8 cellular contexts compared by ENCODE assay signal in genomic region chr1:27599605-27600499, GRCh38. TPM values are rescaled to one million over a fixed set of nuclear protein-coding genes. Genes with fewer than 3 reads are reported as not detected.
A peak's percentile ranks its signal among the peaks of the same experiment; 100 is the strongest.
DNase-seq lines count a peak whose midpoint lies in the region; ATAC-seq and TF ChIP-seq lines count a peak whose summit lies in the region.

No MANE protein-coding gene starts in this region.

- peak overlapping the region; percentile 4 for H3K4me3 Mint-ChIP-seq in activated naive CD8-positive, alpha-beta T cell treated with anti-CD3 and anti-CD28 coated beads, Interleukin-2, amount 10 ng/mL, durations not matched to agents 7 days and 5 days
- H3K4me3 Mint-ChIP-seq in activated naive CD8-positive, alpha-beta T cell treated with anti-CD3 and anti-CD28 coated beads for 36 hours = no peak overlapping the region
- peak overlapping the region; percentile 1 for H3K4me3 Mint-ChIP-seq in activated T-helper 17 cell treated with anti-CD3 and anti-CD28 coated beads, Interleukin-2, amount 50 U/mL, for 72 hours

- peak overlapping the region in 1 of 2 experiments; percentile 97 for H3K18ac ChIP-seq in mesenchymal stem cell (ENCODE audit: low read depth in 1 of 2, low read length in 2 of 2)

- H3K4me1 Mint-ChIP-seq in activated naive CD8-positive, alpha-beta T cell treated with anti-CD3 and anti-CD28 coated beads, Interleukin-2, amount 10 ng/mL, durations not matched to agents 7 days and 5 days = peaks cover 32% of the 10 kb centered on the region
- H3K4me1 Mint-ChIP-seq in activated naive CD8-positive, alpha-beta T cell treated with anti-CD3 and anti-CD28 coated beads for 36 hours = peaks cover 32% of the 10 kb centered on the region
- H3K4me1 Mint-ChIP-seq in activated T-helper 17 cell treated with anti-CD3 and anti-CD28 coated beads, Interleukin-2, amount 50 U/mL, for 72 hours = peaks cover 28% of the 10 kb centered on the region

- intact Hi-C loops in transverse colon (cut with DNase I; ENCODE audit: low total_unique reads) = loop anchor here (10.0 kb wide), 1 partner anchor 275 kb away; the partner anchor contains the start of gene TMEM222

- peak overlapping the region; percentile 49 to 68 for H2BK12ac ChIP-seq in mesenchymal stem cell (ENCODE audit: low read length in 2 of 2)

- no peak overlapping the region for H4K91ac ChIP-seq in mesenchymal stem cell (ENCODE audit: low read length)

- no peak overlapping the region for H2AFZ ChIP-seq in mesenchymal stem cell (ENCODE audit: low read depth, low read length)

- no peaks in the 10 kb centered on the region for H3K9me3 Mint-ChIP-seq in activated naive CD8-positive, alpha-beta T cell treated with anti-CD3 and anti-CD28 coated beads, Interleukin-2, amount 10 ng/mL, durations not matched to agents 7 days and 5 days
- no peaks in the 10 kb centered on the region for H3K9me3 Mint-ChIP-seq in activated naive CD8-positive, alpha-beta T cell treated with anti-CD3 and anti-CD28 coated beads for 36 hours
- H3K9me3 Mint-ChIP-seq in activated T-helper 17 cell treated with anti-CD3 and anti-CD28 coated beads, Interleukin-2, amount 50 U/mL, for 72 hours = no peaks in the 10 kb centered on the region

- no peak for TF ChIP-seq EP300 in transverse colon (IDR thresholded peaks at IDR 0.05; ENCODE audit: low read depth)

- no peak for DNase-seq in activated naive CD8-positive, alpha-beta T cell treated with anti-CD3 and anti-CD28 coated beads, Interleukin-2, amount 10 ng/mL, durations not matched to agents 7 days and 5 days
- no peak for DNase-seq in activated naive CD8-positive, alpha-beta T cell treated with anti-CD3 and anti-CD28 coated beads for 36 hours
- DNase-seq in mesenchymal stem cell (no peak), transverse colon (no peak), NCI-H2227 treated with DMSO at 0.1 percent for 48 hours (lab: John Stamatoyannopoulos, UW) (no peak)
- no peak for DNase-seq in stimulated activated CD4-positive, alpha-beta T cell treated with anti-CD3 and anti-CD28 coated beads, Interleukin-2, amount 100 ng/mL, for 48 hours

- H3K27ac ChIP-seq in mesenchymal stem cell (ENCODE audit: low read length, poor library complexity, severe bottlenecking) (peak overlapping the region; percentile 46), transverse colon (peak overlapping the region; percentile 87 to 97 (median 96))

- H3K9ac ChIP-seq in mesenchymal stem cell (ENCODE audit: low read length) = peak overlapping the region; percentile 67

- H3K4me3 ChIP-seq in mesenchymal stem cell (ENCODE audit: insufficient read depth in 1 of 2, low read depth in 1 of 2, low read length in 2 of 2) (peak overlapping the region in 1 of 2 experiments; percentile 35), transverse colon (no peak overlapping the region)

- no peak overlapping the region for H2BK5ac ChIP-seq in mesenchymal stem cell (ENCODE audit: low read depth, low read length, poor library complexity, severe bottlenecking)

- no peak overlapping the region for H3K27ac Mint-ChIP-seq in activated naive CD8-positive, alpha-beta T cell treated with anti-CD3 and anti-CD28 coated beads, Interleukin-2, amount 10 ng/mL, durations not matched to agents 7 days and 5 days
- H3K27ac Mint-ChIP-seq in activated naive CD8-positive, alpha-beta T cell treated with anti-CD3 and anti-CD28 coated beads for 36 hours = no peak overlapping the region
- H3K27ac Mint-ChIP-seq in activated T-helper 17 cell treated with anti-CD3 and anti-CD28 coated beads, Interleukin-2, amount 50 U/mL, for 72 hours = peak overlapping the region; percentile 29

- H3K36me3 ChIP-seq in mesenchymal stem cell (ENCODE audit: control insufficient read depth in 1 of 2, insufficient read depth in 2 of 2, low read depth in 1 of 2, low read length in 2 of 2) (peaks cover 10 to 18% of the 10 kb centered on the region in 2 experiments), transverse colon (no peaks in the 10 kb centered on the region)

- peak overlapping the region; percentile 28 for H2AK5ac ChIP-seq in mesenchymal stem cell (ENCODE audit: low read length, severe bottlenecking)

- H3K36me3 Mint-ChIP-seq in activated naive CD8-positive, alpha-beta T cell treated with anti-CD3 and anti-CD28 coated beads, Interleukin-2, amount 10 ng/mL, durations not matched to agents 7 days and 5 days = peaks cover 3% of the 10 kb centered on the region
- H3K36me3 Mint-ChIP-seq in activated naive CD8-positive, alpha-beta T cell treated with anti-CD3 and anti-CD28 coated beads for 36 hours = no peaks in the 10 kb centered on the region
- H3K36me3 Mint-ChIP-seq in activated T-helper 17 cell treated with anti-CD3 and anti-CD28 coated beads, Interleukin-2, amount 50 U/mL, for 72 hours (ENCODE audit: low read depth) = no peaks in the 10 kb centered on the region

- H3K23ac ChIP-seq in mesenchymal stem cell (ENCODE audit: low read length in 2 of 2) = peak overlapping the region in 1 of 2 experiments; percentile 74

- 33% methylated on average over 8 of the region's 9 CpGs for WGBS in mesenchymal stem cell
- WGBS in transverse colon (ENCODE audit: low coverage in 1 of 2), 2 donors = 60 to 100% methylated on average over 1 to 9 of the region's 9 CpGs

- no peak overlapping the region for H2BK120ac ChIP-seq in mesenchymal stem cell (ENCODE audit: low read depth, low read length)

- no peaks in the 10 kb centered on the region for H3K27me3 Mint-ChIP-seq in activated naive CD8-positive, alpha-beta T cell treated with anti-CD3 and anti-CD28 coated beads, Interleukin-2, amount 10 ng/mL, durations not matched to agents 7 days and 5 days
- no peaks in the 10 kb centered on the region for H3K27me3 Mint-ChIP-seq in activated naive CD8-positive, alpha-beta T cell treated with anti-CD3 and anti-CD28 coated beads for 36 hours
- no peaks in the 10 kb centered on the region for H3K27me3 Mint-ChIP-seq in activated T-helper 17 cell treated with anti-CD3 and anti-CD28 coated beads, Interleukin-2, amount 50 U/mL, for 72 hours

- no peak for TF ChIP-seq POLR2A in transverse colon (IDR thresholded peaks at IDR 0.05)

- H2BK15ac ChIP-seq in mesenchymal stem cell (ENCODE audit: low read depth, poor library complexity, severe bottlenecking) = no peak overlapping the region

- peak overlapping the region in 1 of 2 experiments; percentile 7 for H3K14ac ChIP-seq in mesenchymal stem cell (ENCODE audit: low read length in 2 of 2)

- no peak for TF ChIP-seq CTCF in transverse colon (IDR thresholded peaks at IDR 0.05)

- no peak overlapping the region for H4K8ac ChIP-seq in mesenchymal stem cell (ENCODE audit: low read length)

- H3K4me1 ChIP-seq in mesenchymal stem cell (ENCODE audit: control insufficient read depth, insufficient read depth, low read depth, low read length) (peaks cover 72% of the 10 kb centered on the region), transverse colon (peaks cover 35 to 75% (median 59%) of the 10 kb centered on the region in 4 donors)

- H3K27me3 ChIP-seq in mesenchymal stem cell (ENCODE audit: control insufficient read depth in 1 of 2, insufficient read depth in 1 of 2, low read length in 2 of 2) (no peaks in the 10 kb centered on the region), transverse colon (no peaks in the 10 kb centered on the region)

- peaks cover 12% of the 10 kb centered on the region for H3K79me1 ChIP-seq in mesenchymal stem cell (replicated peaks; ENCODE audit: low read length, poor library complexity, severe bottlenecking)

- in situ Hi-C loops in transverse colon (cut with MboI; ENCODE audit: low pct_ligation_motif_present in 1 of 4, low pct_unique_long_range_greater_than_20kb in 1 of 4, low sequenced_read_pairs in 3 of 4) = loop anchor here (10.0 kb wide), 4 partner anchors 45 to 205 kb away; partner anchors contain the start of gene GPR3 (in 1 of the 4)

- peak overlapping the region; percentile 26 for H3K4me2 ChIP-seq in mesenchymal stem cell (ENCODE audit: low read length, poor library complexity, severe bottlenecking)

- ATAC-seq in activated naive CD8-positive, alpha-beta T cell treated with anti-CD3 and anti-CD28 coated beads, Interleukin-2, amount 10 ng/mL, durations not matched to agents 7 days and 5 days (ENCODE audit: low read depth) = no peak
- ATAC-seq in activated T-helper 17 cell treated with anti-CD3 and anti-CD28 coated beads, Interleukin-2, amount 50 U/mL, for 72 hours (replicated peaks) = no peak
- ATAC-seq in HG03095 (IDR thresholded peaks at IDR 0.05; ENCODE audit: unreplicated experiment) = no peak

- peak overlapping the region in 1 of 2 experiments; percentile 56 for H3K4ac ChIP-seq in mesenchymal stem cell (ENCODE audit: low read depth in 1 of 2, low read length in 2 of 2)

- POLR2A ChIA-PET in activated naive CD8-positive, alpha-beta T cell treated with anti-CD3 and anti-CD28 coated beads, Interleukin-2, amount 10 ng/mL, durations not matched to agents 7 days and 5 days (lab: Charles Lee) = interaction anchor here (1.0 to 1.3 kb wide), 2 partner anchors 69 to 76 kb away, joined by 3 to 4 read pairs; no protein-coding TSS in a partner anchor

- H3K9me3 ChIP-seq in mesenchymal stem cell (ENCODE audit: control insufficient read depth, low read length) = no peaks in the 10 kb centered on the region
- H3K9me3 ChIP-seq in transverse colon = no peaks in the 10 kb centered on the region

RNA-seq across cellular contexts. Expression of gene AHDC1, which starts 4.1 kb away (rescaled TPM):
- total RNA-seq in activated naive CD8-positive, alpha-beta T cell treated with anti-CD3 and anti-CD28 coated beads, Interleukin-2, amount 10 ng/mL, durations not matched to agents 7 days and 5 days = 10 to 100 TPM; 21.6 to 22.2 TPM
- total RNA-seq in activated naive CD8-positive, alpha-beta T cell treated with anti-CD3 and anti-CD28 coated beads for 36 hours = 10 to 100 TPM; 10.0 to 12.0 TPM
- 10 to 100 TPM; 13.3 to 22.3 TPM for total RNA-seq in activated T-helper 17 cell treated with anti-CD3 and anti-CD28 coated beads, Interleukin-2, amount 50 U/mL, for 72 hours
- 27.0 TPM for polyA plus RNA-seq in mesenchymal stem cell (2013, experiment 1 of 2)
- 24.1 TPM for polyA plus RNA-seq in mesenchymal stem cell (2013, experiment 2 of 2)
- 10 to 100 TPM; 11.7 to 34.4 (median 21.3) TPM for total RNA-seq in transverse colon

RNA-seq across cellular contexts. Expression of gene FGR, which starts 35.1 kb away (rescaled TPM):
- total RNA-seq in activated naive CD8-positive, alpha-beta T cell treated with anti-CD3 and anti-CD28 coated beads, Interleukin-2, amount 10 ng/mL, durations not matched to agents 7 days and 5 days = 1 to 10 TPM; 4.7 to 6.0 TPM
- total RNA-seq in activated naive CD8-positive, alpha-beta T cell treated with anti-CD3 and anti-CD28 coated beads for 36 hours = under 1 TPM; 0.30 to 0.35 TPM
- 1 to 10 TPM in 1 of 2 donors, not detected in 1; 1.2 TPM for total RNA-seq in activated T-helper 17 cell treated with anti-CD3 and anti-CD28 coated beads, Interleukin-2, amount 50 U/mL, for 72 hours
- polyA plus RNA-seq in mesenchymal stem cell (2013, experiment 1 of 2) = 0.04 TPM
- 0.03 TPM for polyA plus RNA-seq in mesenchymal stem cell (2013, experiment 2 of 2)
- total RNA-seq in transverse colon = 1 to 10 TPM; 2.2 to 8.8 (median 5.8) TPM
